Comparison of ENCODE assay signal across 22 cellular contexts in genomic region chr9:129694265-129694664, GRCh38. TPM values are rescaled to one million over a fixed set of nuclear protein-coding genes. Genes with fewer than 3 reads are reported as not detected.
DNase-seq lines count a peak whose midpoint lies in the region; ATAC-seq, FAIRE-seq and TF ChIP-seq lines count a peak whose summit lies in the region.
"Had no signal": no experiment of that assay in that cellular context is flagged by ENCODE, and none has a peak within 500 bp of the region (broad histone marks: within the 10 kb centered on the region; RNA-seq: fewer than 3 reads in every experiment).

No MANE protein-coding gene starts in this region.

- peaks cover 28 to 58% of the 10 kb centered on the region in 2 donors for H3K4me1 ChIP-seq in thoracic aorta (ENCODE audit: control insufficient read depth in 1 of 2, low read depth in 2 of 2)

- no peak for TF ChIP-seq POLR2A in H54 (IDR thresholded peaks at IDR 0.05; ENCODE audit: low read depth, low read length)

- no peaks in the 10 kb centered on the region for H3K27me3 ChIP-seq in thoracic aorta (replicated peaks; ENCODE audit: insufficient read depth)
- H3K27me3 ChIP-seq: ovary, right atrium auricular region had no signal

- peak overlapping the region; percentile 97 to 98 for H3K27ac ChIP-seq in thoracic aorta
- H3K27ac ChIP-seq: brain microvascular endothelial cell, ovary had no signal

- peak; percentile 38 for ATAC-seq in thoracic aorta (ENCODE audit: insufficient number of reproducible peaks, low FRiP score, low read depth)
- ATAC-seq: GM12878, left cardiac atrium had no signal

- H3K4me3 ChIP-seq in thoracic aorta: peak overlapping the region; percentile 16
- H3K4me3 ChIP-seq: GM12878, ovary, right atrium auricular region had no signal

- no peak for TF ChIP-seq CTCF in thoracic aorta (IDR thresholded peaks at IDR 0.05)

- H3K9me3 ChIP-seq in thoracic aorta: no peaks in the 10 kb centered on the region
- H3K9me3 ChIP-seq: ovary, right atrium auricular region had no signal

- H3K36me3 ChIP-seq in thoracic aorta: no peaks in the 10 kb centered on the region
- H3K36me3 ChIP-seq: brain microvascular endothelial cell, ovary, right atrium auricular region had no signal

- DNase-seq in H54 (ENCODE audit: insufficient read length, low spot score) (peak; percentile 69), RPMI7951 (ENCODE audit: low read depth) (peak; percentile 64), fibroblast of peridontal ligament (ENCODE audit: extremely low read depth) (peak; percentile 71), thoracic aorta (ENCODE audit: low spot score) (peak; percentile 65), germinal center (ENCODE audit: low spot score) (no peak), NCI-H2029 (lab: John Stamatoyannopoulos, UW) (no peak), GM19240 (ENCODE audit: insufficient read length, low spot score) (no peak)
- DNase-seq: activated CD4-positive, alpha-beta T cell treated with anti-CD3 and anti-CD28 coated beads, Interleukin-2, amount 10 ng/mL, durations not matched to agents 7 days and 5 days; activated CD8-positive, alpha-beta memory T cell treated with anti-CD3 and anti-CD28 coated beads, Interleukin-2, amount 50 U/mL, for 4 hours; brain microvascular endothelial cell; head of caudate nucleus; left cardiac atrium; mesendoderm; naive B cell; NCI-H1105; NCI-H2081 treated with DMSO at 0.1 percent for 48 hours; ovary; SHP77 had no signal

- no peak for FAIRE-seq in H54 (lab: Jason Lieb, UNC)
- FAIRE-seq: GM12878 had no signal

RNA-seq across cellular contexts. Expression of gene PRRX2, which starts 28.8 kb away (rescaled TPM):
- not detected in 2 replicates for total RNA-seq in RPMI7951 (2014; rRNA removed; shearing (Covaris generic))
- total RNA-seq in thoracic aorta: 10 to 100 TPM; 42.0 to 66.1 TPM
- total RNA-seq: GM12878, LHCN-M2, OCI-LY7 had no signal

RNA-seq across cellular contexts. Expression of gene ASB6, which starts 52.3 kb away (rescaled TPM):
- total RNA-seq in RPMI7951 (2014; rRNA removed; shearing (Covaris generic)): 10.3 and 12.2 TPM in 2 replicates
- total RNA-seq in thoracic aorta: 10 to 100 TPM; 23.0 to 31.0 TPM

RNA-seq across cellular contexts. Expression of gene PTGES, which starts 58.6 kb away (rescaled TPM):
- 0.59 and 0.96 TPM in 2 replicates for total RNA-seq in RPMI7951 (2014; rRNA removed; shearing (Covaris generic))
- total RNA-seq in thoracic aorta: 1 to 10 TPM; 1.7 to 2.2 TPM
- total RNA-seq: activated CD4-positive, alpha-beta T cell treated with anti-CD3 and anti-CD28 coated beads, Interleukin-2, amount 10 ng/mL, durations not matched to agents 7 days and 5 days; GM12878; OCI-LY7 had no signal

Comparison
In these comparisons a context has a peak if more than half of its experiments do, and no peak if none do; other contexts are left out.
1. DNase-seq: peak in H54 (single experiment), RPMI7951 (single experiment), fibroblast of peridontal ligament (single experiment) and thoracic aorta (single experiment); none in germinal center (single experiment), NCI-H2029 (single experiment) and GM19240 (single experiment).
2. RNA of gene PRRX2, which starts 28.8 kb away (total RNA-seq): 42.0 to 66.1 TPM in thoracic aorta; not detected in RPMI7951; every median in the first group is over 10 times any median in the second.